In the genomic region with DNA sequence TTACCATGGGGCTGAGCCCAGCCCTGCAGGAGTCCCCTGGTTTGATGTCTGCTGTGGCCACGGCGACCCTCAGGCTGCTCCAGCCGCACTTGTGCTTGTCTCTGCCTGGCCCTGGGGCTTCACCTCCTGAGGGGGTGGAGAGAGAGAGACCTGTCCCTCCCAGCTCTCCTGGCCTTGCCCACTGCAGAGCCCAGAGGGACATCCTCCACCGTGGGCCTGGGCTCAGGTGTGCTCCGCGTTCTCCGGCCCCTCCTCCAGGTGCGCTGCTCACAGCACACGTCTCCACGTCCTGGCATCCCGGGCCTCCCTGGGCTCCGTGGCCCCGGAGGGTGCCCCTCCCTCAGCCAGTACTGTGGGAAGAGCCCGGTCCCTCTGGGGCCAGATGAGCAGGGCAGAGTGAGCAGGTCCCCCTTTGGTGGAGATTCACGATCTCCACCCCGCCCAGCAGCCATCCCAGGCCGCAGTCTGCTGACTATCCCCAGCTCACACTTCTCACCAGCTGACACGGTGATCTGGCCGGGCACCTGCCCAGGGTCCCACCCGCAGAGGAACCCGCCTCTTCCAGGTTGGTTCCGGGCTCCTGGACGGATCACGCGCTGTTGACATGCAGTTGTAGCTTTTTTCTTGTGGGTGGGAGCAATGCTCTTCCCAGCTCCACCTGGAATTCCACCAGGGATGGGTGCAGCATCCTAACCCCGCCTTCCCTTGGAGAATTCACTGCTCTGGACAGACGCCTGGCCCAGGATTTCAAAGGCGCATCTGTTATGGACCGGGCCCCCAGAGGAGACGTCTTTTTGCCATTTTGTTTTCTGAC, we compare ENCODE assay signal across 11 cellular contexts. TPM values are rescaled to one million over a fixed set of nuclear protein-coding genes. Genes with fewer than 3 reads are reported as not detected.
A peak's percentile ranks its signal among the peaks of the same experiment; 100 is the strongest.
DNase-seq lines count a peak whose midpoint lies in the region; ATAC-seq and TF ChIP-seq lines count a peak whose summit lies in the region.
"Had no signal": no experiment of that assay in that cellular context is flagged by ENCODE, and none has a peak within 500 bp of the region (broad histone marks: within the 10 kb centered on the region; RNA-seq: fewer than 3 reads in every experiment).

No MANE protein-coding gene starts in this region.

- no peaks in the 10 kb centered on the region for H3K79me1 ChIP-seq in neuronal stem cell (ENCODE audit: low read depth, low read length)

- H3K9ac ChIP-seq in neuronal stem cell (ENCODE audit: low read depth, low read length, poor library complexity) = no peak overlapping the region

- H3K4me1 ChIP-seq in foreskin keratinocyte = peaks cover 10% of the 10 kb centered on the region
- peaks cover 28 to 30% of the 10 kb centered on the region in 2 donors for H3K4me1 ChIP-seq in neuronal stem cell (ENCODE audit: control insufficient read depth in 2 of 2, insufficient read depth in 1 of 2, low read depth in 1 of 2, low read length in 2 of 2)
- H3K4me1 ChIP-seq: adrenal gland had no signal

- peak overlapping the region; percentile 66 for H4K91ac ChIP-seq in neuronal stem cell (ENCODE audit: low read depth, low read length, poor library complexity)

- H2BK12ac ChIP-seq in neuronal stem cell (ENCODE audit: low read length) = no peak overlapping the region

- peak overlapping the region; percentile 66 for H3K18ac ChIP-seq in neuronal stem cell (ENCODE audit: low read length)

- peak overlapping the region; percentile 64 for H3K14ac ChIP-seq in neuronal stem cell (ENCODE audit: low read length)

- H2BK5ac ChIP-seq in neuronal stem cell (ENCODE audit: low read length) = no peak overlapping the region

- H2BK120ac ChIP-seq in neuronal stem cell (ENCODE audit: low read depth, low read length) = no peak overlapping the region

- H3K9me3 ChIP-seq in neuronal stem cell (replicated peaks in 1 of 2; ENCODE audit: control insufficient read depth in 2 of 2, insufficient read depth in 1 of 2, low read depth in 1 of 2, low read length in 2 of 2) = peaks cover 0 to 3% of the 10 kb centered on the region in 2 donors
- H3K9me3 ChIP-seq: adrenal gland had no signal

- H3K27ac ChIP-seq in foreskin keratinocyte = no peak overlapping the region
- H3K27ac ChIP-seq in neuronal stem cell (replicated peaks; ENCODE audit: low read length) = no peak overlapping the region

- H2BK15ac ChIP-seq in neuronal stem cell (ENCODE audit: low read length) = peak overlapping the region; percentile 10

- H3K36me3 ChIP-seq in neuronal stem cell (replicated peaks in 1 of 2; ENCODE audit: control insufficient read depth in 2 of 2, insufficient read depth in 2 of 2, low read length in 2 of 2) = peaks cover 0 to 3% of the 10 kb centered on the region in 2 donors
- H3K36me3 ChIP-seq: adrenal gland had no signal

- no peak overlapping the region for H3K4ac ChIP-seq in neuronal stem cell (ENCODE audit: low read length)

- H3K27me3 ChIP-seq in foreskin keratinocyte (peaks cover 39% of the 10 kb centered on the region), neuronal stem cell (ENCODE audit: control insufficient read depth in 3 of 3, insufficient read depth in 3 of 3, low read depth in 1 of 3, low read length in 3 of 3) (peaks cover 0 to 47% (median 0%) of the 10 kb centered on the region in 3 experiments)
- H3K27me3 ChIP-seq: adrenal gland had no signal

- DNase-seq in Caki2 (ENCODE audit: low read depth) (peak; percentile 96), LoVo (ENCODE audit: low spot score) (peak; percentile 82), foreskin keratinocyte (peak; percentile 21 to 46), neuronal stem cell (ENCODE audit: low spot score) (no peak), T1000 (lab: John Stamatoyannopoulos, UW) (no peak), NOMO-1 treated with dmso at 0.1 percent for 144 hours (lab: John Stamatoyannopoulos, UW; ENCODE audit: unreplicated experiment) (no peak)
- no peak for DNase-seq in stimulated activated CD4-positive, alpha-beta T cell treated with anti-CD3 and anti-CD28 coated beads, Interleukin-4, amount 100 ng/mL, for 4 hours
- DNase-seq: activated CD4-positive, alpha-beta T cell treated with anti-CD3 and anti-CD28 coated beads, Interleukin-2, amount 50 U/mL, for 48 hours; NCI-H187 had no signal

- no peak overlapping the region for H2AFZ ChIP-seq in neuronal stem cell (ENCODE audit: low read length)

- TF ChIP-seq CTCF in foreskin keratinocyte (conservative IDR thresholded peaks at IDR 0.05) = no peak

- H3K4me3 ChIP-seq in neuronal stem cell (ENCODE audit: low read length in 2 of 2) = no peak overlapping the region
- H3K4me3 ChIP-seq: adrenal gland had no signal

- ATAC-seq in foreskin keratinocyte (no peak), GM19324 (IDR thresholded peaks at IDR 0.05; ENCODE audit: low FRiP score, unreplicated experiment) (no peak)

- no peak overlapping the region for H4K8ac ChIP-seq in neuronal stem cell (ENCODE audit: low read depth, low read length)

- peak overlapping the region; percentile 88 for H2AK5ac ChIP-seq in neuronal stem cell (ENCODE audit: low read depth, low read length)

- no peak overlapping the region for H3K4me2 ChIP-seq in neuronal stem cell (ENCODE audit: insufficient read depth, low read length, poor library complexity, severe bottlenecking)

- in situ Hi-C loops in Caki2 (cut with HindIII; ENCODE audit: low pct_unique_long_range_greater_than_20kb, low sequenced_read_pairs) = loop anchor here (25.0 kb wide), 1 partner anchor 183 kb away; no protein-coding TSS in a partner anchor

- no peak overlapping the region for H3K23ac ChIP-seq in neuronal stem cell (ENCODE audit: low read depth, low read length, poor library complexity)

- no CpG with 5 or more reads among the region's 30 CpGs for WGBS in neuronal stem cell (ENCODE audit: extremely low coverage in 2 of 2, insufficient read length in 2 of 2, insufficient replicate concordance in 1 of 2), 2 donors

RNA-seq across cellular contexts. Expression of a gene that starts 41.8 kb away (rescaled TPM):
- 35.2 and 87.3 TPM in 2 replicates for total RNA-seq in Caki2 (2014; rRNA removed; shearing (Covaris generic); ENCODE audit: low replicate concordance)
- total RNA-seq in foreskin keratinocyte = 15.6 and 18.3 TPM in 2 replicates
- polyA plus RNA-seq in foreskin keratinocyte = 12.2 and 13.3 TPM in 2 replicates
- polyA plus RNA-seq in neuronal stem cell (2013, experiment 1 of 2) = 33.3 TPM
- polyA plus RNA-seq in neuronal stem cell (2013, experiment 2 of 2) = 32.4 TPM

Comparison
In these comparisons a context has a peak if more than half of its experiments do, and no peak if none do; other contexts are left out.
1. DNase-seq: peak in Caki2 (single experiment), LoVo (single experiment) and foreskin keratinocyte (2 of 2); none in neuronal stem cell (single experiment), T1000 (single experiment), stimulated activated CD4-positive, alpha-beta T cell treated with anti-CD3 and anti-CD28 coated beads, Interleukin-4, amount 100 ng/mL, for 4 hours (0 of 2) and NOMO-1 treated with dmso at 0.1 percent for 144 hours (single experiment).